1 cellular context compared by ENCODE assay signal in the genomic region with DNA sequence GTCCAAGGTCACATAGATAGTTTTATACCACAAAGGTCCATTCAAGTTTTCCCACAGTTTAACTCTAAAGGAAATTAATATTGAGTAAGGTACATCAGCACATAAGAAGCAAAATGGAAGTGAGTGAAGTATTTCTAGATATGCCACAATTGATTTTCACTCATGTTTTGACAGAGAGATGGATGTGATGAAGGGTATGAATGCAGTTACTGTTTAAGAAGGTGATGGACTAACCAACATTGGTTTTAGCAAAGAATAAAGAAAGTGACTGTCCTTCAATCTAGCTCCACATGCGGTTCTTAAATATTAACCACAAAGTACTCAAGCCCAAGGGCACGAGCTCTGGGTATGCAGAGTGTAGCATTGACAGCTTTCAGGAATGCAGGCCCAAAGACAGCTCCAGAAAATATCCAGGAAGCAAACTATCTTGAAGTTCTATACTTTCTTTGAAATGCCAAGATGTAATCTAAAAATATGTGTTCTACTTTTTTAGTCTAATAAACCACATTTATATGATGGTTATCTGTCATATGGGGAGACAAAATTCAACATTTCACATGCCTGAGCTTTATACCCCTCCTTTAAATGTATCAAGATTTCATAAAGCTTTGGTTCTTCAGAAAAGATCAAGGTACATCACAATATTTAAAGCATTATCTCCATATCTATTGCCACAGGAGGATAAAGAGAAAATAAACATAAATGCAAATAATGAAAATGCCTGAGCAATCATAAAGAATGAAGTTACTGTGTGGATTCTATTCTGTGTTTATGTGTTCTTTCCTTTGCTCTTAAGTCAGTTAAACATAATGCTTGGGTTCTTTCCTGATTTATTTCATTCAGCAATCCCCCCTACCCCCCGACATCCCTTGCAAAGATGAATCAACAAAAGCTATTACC.
TF ChIP-seq lines count a peak whose summit lies in the region.

No MANE protein-coding gene starts in this region.

TF ChIP-seq in HepG2, 621 proteins besides CTCF, POLR2A, EP300 and RAD21 (continued from another document and continues in another):
- TF ChIP-seq, protein P1, sequence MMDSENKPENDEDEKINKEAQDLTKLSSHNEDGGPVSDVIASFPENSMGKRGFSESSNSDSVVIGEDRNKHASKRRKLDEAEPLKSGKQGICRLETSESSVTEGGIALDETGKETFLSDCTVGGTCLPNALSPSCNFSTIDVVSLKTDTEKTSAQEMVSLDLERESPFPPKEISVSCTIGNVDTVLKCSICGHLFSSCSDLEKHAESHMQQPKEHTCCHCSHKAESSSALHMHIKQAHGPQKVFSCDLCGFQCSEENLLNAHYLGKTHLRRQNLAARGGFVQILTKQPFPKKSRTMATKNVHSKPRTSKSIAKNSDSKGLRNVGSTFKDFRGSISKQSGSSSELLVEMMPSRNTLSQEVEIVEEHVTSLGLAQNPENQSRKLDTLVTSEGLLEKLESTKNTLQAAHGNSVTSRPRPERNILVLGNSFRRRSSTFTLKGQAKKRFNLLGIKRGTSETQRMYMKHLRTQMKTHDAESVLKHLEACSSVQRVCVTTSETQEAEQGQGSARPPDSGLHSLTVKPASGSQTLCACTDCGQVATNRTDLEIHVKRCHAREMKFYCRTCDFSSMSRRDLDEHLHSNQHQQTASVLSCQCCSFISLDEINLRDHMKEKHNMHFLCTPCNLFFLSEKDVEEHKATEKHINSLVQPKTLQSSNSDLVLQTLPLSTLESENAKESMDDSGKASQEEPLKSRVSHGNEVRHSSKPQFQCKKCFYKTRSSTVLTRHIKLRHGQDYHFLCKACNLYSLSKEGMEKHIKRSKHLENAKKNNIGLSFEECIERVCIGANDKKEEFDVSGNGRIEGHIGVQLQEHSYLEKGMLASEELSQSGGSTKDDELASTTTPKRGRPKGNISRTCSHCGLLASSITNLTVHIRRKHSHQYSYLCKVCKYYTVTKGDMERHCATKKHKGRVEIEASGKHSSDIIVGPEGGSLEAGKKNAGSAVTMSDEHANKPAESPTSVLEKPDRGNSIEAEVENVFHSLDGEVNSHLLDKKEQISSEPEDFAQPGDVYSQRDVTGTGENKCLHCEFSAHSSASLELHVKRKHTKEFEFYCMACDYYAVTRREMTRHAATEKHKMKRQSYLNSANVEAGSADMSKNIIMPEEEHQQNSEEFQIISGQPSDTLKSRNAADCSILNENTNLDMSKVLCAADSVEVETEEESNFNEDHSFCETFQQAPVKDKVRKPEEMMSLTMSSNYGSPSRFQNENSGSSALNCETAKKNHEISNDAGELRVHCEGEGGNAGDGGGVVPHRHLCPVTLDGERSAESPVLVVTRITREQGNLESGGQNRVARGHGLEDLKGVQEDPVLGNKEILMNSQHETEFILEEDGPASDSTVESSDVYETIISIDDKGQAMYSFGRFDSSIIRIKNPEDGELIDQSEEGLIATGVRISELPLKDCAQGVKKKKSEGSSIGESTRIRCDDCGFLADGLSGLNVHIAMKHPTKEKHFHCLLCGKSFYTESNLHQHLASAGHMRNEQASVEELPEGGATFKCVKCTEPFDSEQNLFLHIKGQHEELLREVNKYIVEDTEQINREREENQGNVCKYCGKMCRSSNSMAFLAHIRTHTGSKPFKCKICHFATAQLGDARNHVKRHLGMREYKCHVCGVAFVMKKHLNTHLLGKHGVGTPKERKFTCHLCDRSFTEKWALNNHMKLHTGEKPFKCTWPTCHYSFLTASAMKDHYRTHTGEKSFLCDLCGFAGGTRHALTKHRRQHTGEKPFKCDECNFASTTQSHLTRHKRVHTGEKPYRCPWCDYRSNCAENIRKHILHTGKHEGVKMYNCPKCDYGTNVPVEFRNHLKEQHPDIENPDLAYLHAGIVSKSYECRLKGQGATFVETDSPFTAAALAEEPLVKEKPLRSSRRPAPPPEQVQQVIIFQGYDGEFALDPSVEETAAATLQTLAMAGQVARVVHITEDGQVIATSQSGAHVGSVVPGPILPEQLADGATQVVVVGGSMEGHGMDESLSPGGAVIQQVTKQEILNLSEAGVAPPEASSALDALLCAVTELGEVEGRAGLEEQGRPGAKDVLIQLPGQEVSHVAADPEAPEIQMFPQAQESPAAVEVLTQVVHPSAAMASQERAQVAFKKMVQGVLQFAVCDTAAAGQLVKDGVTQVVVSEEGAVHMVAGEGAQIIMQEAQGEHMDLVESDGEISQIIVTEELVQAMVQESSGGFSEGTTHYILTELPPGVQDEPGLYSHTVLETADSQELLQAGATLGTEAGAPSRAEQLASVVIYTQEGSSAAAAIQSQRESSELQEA (CRISPR knock-in tag; IDR thresholded peaks at IDR 0.05; ENCODE audit: not compliant biosample characterization), result no peak
- TF ChIP-seq, protein P2, sequence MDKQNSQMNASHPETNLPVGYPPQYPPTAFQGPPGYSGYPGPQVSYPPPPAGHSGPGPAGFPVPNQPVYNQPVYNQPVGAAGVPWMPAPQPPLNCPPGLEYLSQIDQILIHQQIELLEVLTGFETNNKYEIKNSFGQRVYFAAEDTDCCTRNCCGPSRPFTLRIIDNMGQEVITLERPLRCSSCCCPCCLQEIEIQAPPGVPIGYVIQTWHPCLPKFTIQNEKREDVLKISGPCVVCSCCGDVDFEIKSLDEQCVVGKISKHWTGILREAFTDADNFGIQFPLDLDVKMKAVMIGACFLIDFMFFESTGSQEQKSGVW (CRISPR knock-in tag; IDR thresholded peaks at IDR 0.05; ENCODE audit: borderline replicate concordance), result no peak
- TF ChIP-seq MEIS2 (CRISPR knock-in tag; IDR thresholded peaks at IDR 0.05), result peak; percentile 99
- TF ChIP-seq ZNF136 (CRISPR knock-in tag; IDR thresholded peaks at IDR 0.05; ENCODE audit: low read depth), result peak; percentile 62; the same call in 1 of the 2 replicates
- TF ChIP-seq, protein P3, sequence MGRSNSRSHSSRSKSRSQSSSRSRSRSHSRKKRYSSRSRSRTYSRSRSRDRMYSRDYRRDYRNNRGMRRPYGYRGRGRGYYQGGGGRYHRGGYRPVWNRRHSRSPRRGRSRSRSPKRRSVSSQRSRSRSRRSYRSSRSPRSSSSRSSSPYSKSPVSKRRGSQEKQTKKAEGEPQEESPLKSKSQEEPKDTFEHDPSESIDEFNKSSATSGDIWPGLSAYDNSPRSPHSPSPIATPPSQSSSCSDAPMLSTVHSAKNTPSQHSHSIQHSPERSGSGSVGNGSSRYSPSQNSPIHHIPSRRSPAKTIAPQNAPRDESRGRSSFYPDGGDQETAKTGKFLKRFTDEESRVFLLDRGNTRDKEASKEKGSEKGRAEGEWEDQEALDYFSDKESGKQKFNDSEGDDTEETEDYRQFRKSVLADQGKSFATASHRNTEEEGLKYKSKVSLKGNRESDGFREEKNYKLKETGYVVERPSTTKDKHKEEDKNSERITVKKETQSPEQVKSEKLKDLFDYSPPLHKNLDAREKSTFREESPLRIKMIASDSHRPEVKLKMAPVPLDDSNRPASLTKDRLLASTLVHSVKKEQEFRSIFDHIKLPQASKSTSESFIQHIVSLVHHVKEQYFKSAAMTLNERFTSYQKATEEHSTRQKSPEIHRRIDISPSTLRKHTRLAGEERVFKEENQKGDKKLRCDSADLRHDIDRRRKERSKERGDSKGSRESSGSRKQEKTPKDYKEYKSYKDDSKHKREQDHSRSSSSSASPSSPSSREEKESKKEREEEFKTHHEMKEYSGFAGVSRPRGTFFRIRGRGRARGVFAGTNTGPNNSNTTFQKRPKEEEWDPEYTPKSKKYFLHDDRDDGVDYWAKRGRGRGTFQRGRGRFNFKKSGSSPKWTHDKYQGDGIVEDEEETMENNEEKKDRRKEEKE (IDR thresholded peaks at IDR 0.05), result no peak
- peak; percentile 89 for TF ChIP-seq PITX1 (CRISPR knock-in tag; IDR thresholded peaks at IDR 0.05)
- no peak for TF ChIP-seq KDM3A (CRISPR knock-in tag; IDR thresholded peaks at IDR 0.05; ENCODE audit: low read depth)
- TF ChIP-seq FLYWCH1 (CRISPR knock-in tag; IDR thresholded peaks at IDR 0.05), result no peak
- TF ChIP-seq, protein P4, sequence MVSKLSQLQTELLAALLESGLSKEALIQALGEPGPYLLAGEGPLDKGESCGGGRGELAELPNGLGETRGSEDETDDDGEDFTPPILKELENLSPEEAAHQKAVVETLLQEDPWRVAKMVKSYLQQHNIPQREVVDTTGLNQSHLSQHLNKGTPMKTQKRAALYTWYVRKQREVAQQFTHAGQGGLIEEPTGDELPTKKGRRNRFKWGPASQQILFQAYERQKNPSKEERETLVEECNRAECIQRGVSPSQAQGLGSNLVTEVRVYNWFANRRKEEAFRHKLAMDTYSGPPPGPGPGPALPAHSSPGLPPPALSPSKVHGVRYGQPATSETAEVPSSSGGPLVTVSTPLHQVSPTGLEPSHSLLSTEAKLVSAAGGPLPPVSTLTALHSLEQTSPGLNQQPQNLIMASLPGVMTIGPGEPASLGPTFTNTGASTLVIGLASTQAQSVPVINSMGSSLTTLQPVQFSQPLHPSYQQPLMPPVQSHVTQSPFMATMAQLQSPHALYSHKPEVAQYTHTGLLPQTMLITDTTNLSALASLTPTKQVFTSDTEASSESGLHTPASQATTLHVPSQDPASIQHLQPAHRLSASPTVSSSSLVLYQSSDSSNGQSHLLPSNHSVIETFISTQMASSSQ (IDR thresholded peaks at IDR 0.05; ENCODE audit: low read depth), result peak; percentile 99
- TF ChIP-seq, protein P4 (CRISPR knock-in tag; IDR thresholded peaks at IDR 0.05; ENCODE audit: borderline replicate concordance), result peak; percentile 100
- TF ChIP-seq CHCHD3 (CRISPR knock-in tag; IDR thresholded peaks at IDR 0.05), result no peak
- TF ChIP-seq ZSCAN9 (CRISPR knock-in tag; IDR thresholded peaks at IDR 0.05; ENCODE audit: borderline replicate concordance), result peak; percentile 86; the same call in 1 of the 2 replicates
- TF ChIP-seq, protein P5, sequence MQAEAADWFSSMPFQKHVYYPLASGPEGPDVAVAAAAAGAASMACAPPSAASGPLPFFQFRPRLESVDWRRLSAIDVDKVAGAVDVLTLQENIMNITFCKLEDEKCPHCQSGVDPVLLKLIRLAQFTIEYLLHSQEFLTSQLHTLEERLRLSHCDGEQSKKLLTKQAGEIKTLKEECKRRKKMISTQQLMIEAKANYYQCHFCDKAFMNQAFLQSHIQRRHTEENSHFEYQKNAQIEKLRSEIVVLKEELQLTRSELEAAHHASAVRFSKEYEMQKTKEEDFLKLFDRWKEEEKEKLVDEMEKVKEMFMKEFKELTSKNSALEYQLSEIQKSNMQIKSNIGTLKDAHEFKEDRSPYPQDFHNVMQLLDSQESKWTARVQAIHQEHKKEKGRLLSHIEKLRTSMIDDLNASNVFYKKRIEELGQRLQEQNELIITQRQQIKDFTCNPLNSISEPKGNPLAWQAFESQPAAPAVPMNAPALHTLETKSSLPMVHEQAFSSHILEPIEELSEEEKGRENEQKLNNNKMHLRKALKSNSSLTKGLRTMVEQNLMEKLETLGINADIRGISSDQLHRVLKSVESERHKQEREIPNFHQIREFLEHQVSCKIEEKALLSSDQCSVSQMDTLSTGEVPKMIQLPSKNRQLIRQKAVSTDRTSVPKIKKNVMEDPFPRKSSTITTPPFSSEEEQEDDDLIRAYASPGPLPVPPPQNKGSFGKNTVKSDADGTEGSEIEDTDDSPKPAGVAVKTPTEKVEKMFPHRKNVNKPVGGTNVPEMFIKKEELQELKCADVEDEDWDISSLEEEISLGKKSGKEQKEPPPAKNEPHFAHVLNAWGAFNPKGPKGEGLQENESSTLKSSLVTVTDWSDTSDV (CRISPR knock-in tag; IDR thresholded peaks at IDR 0.05), result no peak
- TF ChIP-seq ZFP1 (CRISPR knock-in tag; IDR thresholded peaks at IDR 0.05), result peak; percentile 90
- TF ChIP-seq KAT8 (CRISPR knock-in tag; IDR thresholded peaks at IDR 0.05), result peak; percentile 78
- TF ChIP-seq ZMYM3 (CRISPR knock-in tag; IDR thresholded peaks at IDR 0.05), result peak; percentile 54; the same call in 1 of the 2 replicates
- no peak for TF ChIP-seq WIZ (CRISPR knock-in tag; IDR thresholded peaks at IDR 0.05)
- TF ChIP-seq NFE2L1 (CRISPR knock-in tag; IDR thresholded peaks at IDR 0.05; ENCODE audit: borderline replicate concordance), result no peak
- no peak for TF ChIP-seq ZNF468 (CRISPR knock-in tag; IDR thresholded peaks at IDR 0.05)
- TF ChIP-seq ATF7 (IDR thresholded peaks at IDR 0.05), result peak; percentile 18; the same call in 1 of the 2 replicates
- TF ChIP-seq ATF7 (CRISPR knock-in tag; IDR thresholded peaks at IDR 0.05), result no peak
- peak; percentile 91 for TF ChIP-seq BCL6 (CRISPR knock-in tag; IDR thresholded peaks at IDR 0.05)
- peak; percentile 42; the same call in 1 of the 2 replicates for TF ChIP-seq ZFY (CRISPR knock-in tag; IDR thresholded peaks at IDR 0.05)
- TF ChIP-seq NRL (CRISPR knock-in tag; IDR thresholded peaks at IDR 0.05; ENCODE audit: borderline replicate concordance), result no peak
- no peak for TF ChIP-seq ZNF44 (CRISPR knock-in tag; IDR thresholded peaks at IDR 0.05)
- peak; percentile 99 for TF ChIP-seq TEAD3 (CRISPR knock-in tag; optimal IDR thresholded peaks at IDR 0.05; ENCODE audit: borderline replicate concordance)
- TF ChIP-seq, protein P6, sequence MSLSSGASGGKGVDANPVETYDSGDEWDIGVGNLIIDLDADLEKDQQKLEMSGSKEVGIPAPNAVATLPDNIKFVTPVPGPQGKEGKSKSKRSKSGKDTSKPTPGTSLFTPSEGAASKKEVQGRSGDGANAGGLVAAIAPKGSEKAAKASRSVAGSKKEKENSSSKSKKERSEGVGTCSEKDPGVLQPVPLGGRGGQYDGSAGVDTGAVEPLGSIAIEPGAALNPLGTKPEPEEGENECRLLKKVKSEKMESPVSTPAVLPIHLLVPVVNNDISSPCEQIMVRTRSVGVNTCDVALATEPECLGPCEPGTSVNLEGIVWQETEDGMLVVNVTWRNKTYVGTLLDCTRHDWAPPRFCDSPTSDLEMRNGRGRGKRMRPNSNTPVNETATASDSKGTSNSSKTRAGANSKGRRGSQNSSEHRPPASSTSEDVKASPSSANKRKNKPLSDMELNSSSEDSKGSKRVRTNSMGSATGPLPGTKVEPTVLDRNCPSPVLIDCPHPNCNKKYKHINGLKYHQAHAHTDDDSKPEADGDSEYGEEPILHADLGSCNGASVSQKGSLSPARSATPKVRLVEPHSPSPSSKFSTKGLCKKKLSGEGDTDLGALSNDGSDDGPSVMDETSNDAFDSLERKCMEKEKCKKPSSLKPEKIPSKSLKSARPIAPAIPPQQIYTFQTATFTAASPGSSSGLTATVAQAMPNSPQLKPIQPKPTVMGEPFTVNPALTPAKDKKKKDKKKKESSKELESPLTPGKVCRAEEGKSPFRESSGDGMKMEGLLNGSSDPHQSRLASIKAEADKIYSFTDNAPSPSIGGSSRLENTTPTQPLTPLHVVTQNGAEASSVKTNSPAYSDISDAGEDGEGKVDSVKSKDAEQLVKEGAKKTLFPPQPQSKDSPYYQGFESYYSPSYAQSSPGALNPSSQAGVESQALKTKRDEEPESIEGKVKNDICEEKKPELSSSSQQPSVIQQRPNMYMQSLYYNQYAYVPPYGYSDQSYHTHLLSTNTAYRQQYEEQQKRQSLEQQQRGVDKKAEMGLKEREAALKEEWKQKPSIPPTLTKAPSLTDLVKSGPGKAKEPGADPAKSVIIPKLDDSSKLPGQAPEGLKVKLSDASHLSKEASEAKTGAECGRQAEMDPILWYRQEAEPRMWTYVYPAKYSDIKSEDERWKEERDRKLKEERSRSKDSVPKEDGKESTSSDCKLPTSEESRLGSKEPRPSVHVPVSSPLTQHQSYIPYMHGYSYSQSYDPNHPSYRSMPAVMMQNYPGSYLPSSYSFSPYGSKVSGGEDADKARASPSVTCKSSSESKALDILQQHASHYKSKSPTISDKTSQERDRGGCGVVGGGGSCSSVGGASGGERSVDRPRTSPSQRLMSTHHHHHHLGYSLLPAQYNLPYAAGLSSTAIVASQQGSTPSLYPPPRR (CRISPR knock-in tag; IDR thresholded peaks at IDR 0.05; ENCODE audit: borderline replicate concordance), result peak; percentile 94
